1 cellular context compared by ENCODE assay signal in genomic region chr19:39046037-39046821, GRCh38.
TF ChIP-seq lines count a peak whose summit lies in the region.

No MANE protein-coding gene starts in this region.

TF ChIP-seq in HEK293, 187 proteins besides CTCF, POLR2A, EP300 and RAD21 (continued from another document):
- TF ChIP-seq PRDM2 (tag by site-specific recombination; IDR thresholded peaks at IDR 0.05; ENCODE audit: borderline replicate concordance) (no peak), ZNF449 (tag by site-specific recombination; IDR thresholded peaks at IDR 0.05) (no peak), SCRT1 (tag by site-specific recombination; IDR thresholded peaks at IDR 0.05; ENCODE audit: borderline replicate concordance) (no peak), ZNF473 (tag by site-specific recombination; IDR thresholded peaks at IDR 0.05) (no peak), ZNF560 (tag by site-specific recombination; IDR thresholded peaks at IDR 0.05; ENCODE audit: borderline replicate concordance) (no peak), ZNF624 (tag by site-specific recombination; IDR thresholded peaks at IDR 0.05) (no peak), ZBTB48 (tag by site-specific recombination; IDR thresholded peaks at IDR 0.05) (peak; percentile 55; the same call in 1 of the 2 replicates), ZNF600 (tag by site-specific recombination; IDR thresholded peaks at IDR 0.05) (no peak), ZBTB49 (tag by site-specific recombination; IDR thresholded peaks at IDR 0.05; ENCODE audit: low read depth) (no peak), SP2 (tag by site-specific recombination; IDR thresholded peaks at IDR 0.05) (peak; percentile 41), HIC1 (tag by site-specific recombination; IDR thresholded peaks at IDR 0.05) (0 out of 2 replicates have a peak, but pooled peaks have one; percentile 12), TSHZ1 (tag by site-specific recombination; IDR thresholded peaks at IDR 0.05; ENCODE audit: borderline replicate concordance) (no peak), SETDB1 (IDR thresholded peaks at IDR 0.05; ENCODE audit: insufficient read length, low read length) (peak; percentile 58), ZNF391 (tag by site-specific recombination; IDR thresholded peaks at IDR 0.05; ENCODE audit: borderline replicate concordance, low read depth) (no peak), ZNF335 (tag by site-specific recombination; conservative IDR thresholded peaks at IDR 0.05) (peak; percentile 65; the same call in 1 of the 2 replicates), ZNF529 (tag by site-specific recombination; IDR thresholded peaks at IDR 0.05; ENCODE audit: insufficient replicate concordance) (no peak), KLF1 (tag by site-specific recombination; IDR thresholded peaks at IDR 0.05) (peak; percentile 14), ZNF266 (tag by site-specific recombination; IDR thresholded peaks at IDR 0.05; ENCODE audit: low read depth) (no peak)
- TF ChIP-seq, protein P1, sequence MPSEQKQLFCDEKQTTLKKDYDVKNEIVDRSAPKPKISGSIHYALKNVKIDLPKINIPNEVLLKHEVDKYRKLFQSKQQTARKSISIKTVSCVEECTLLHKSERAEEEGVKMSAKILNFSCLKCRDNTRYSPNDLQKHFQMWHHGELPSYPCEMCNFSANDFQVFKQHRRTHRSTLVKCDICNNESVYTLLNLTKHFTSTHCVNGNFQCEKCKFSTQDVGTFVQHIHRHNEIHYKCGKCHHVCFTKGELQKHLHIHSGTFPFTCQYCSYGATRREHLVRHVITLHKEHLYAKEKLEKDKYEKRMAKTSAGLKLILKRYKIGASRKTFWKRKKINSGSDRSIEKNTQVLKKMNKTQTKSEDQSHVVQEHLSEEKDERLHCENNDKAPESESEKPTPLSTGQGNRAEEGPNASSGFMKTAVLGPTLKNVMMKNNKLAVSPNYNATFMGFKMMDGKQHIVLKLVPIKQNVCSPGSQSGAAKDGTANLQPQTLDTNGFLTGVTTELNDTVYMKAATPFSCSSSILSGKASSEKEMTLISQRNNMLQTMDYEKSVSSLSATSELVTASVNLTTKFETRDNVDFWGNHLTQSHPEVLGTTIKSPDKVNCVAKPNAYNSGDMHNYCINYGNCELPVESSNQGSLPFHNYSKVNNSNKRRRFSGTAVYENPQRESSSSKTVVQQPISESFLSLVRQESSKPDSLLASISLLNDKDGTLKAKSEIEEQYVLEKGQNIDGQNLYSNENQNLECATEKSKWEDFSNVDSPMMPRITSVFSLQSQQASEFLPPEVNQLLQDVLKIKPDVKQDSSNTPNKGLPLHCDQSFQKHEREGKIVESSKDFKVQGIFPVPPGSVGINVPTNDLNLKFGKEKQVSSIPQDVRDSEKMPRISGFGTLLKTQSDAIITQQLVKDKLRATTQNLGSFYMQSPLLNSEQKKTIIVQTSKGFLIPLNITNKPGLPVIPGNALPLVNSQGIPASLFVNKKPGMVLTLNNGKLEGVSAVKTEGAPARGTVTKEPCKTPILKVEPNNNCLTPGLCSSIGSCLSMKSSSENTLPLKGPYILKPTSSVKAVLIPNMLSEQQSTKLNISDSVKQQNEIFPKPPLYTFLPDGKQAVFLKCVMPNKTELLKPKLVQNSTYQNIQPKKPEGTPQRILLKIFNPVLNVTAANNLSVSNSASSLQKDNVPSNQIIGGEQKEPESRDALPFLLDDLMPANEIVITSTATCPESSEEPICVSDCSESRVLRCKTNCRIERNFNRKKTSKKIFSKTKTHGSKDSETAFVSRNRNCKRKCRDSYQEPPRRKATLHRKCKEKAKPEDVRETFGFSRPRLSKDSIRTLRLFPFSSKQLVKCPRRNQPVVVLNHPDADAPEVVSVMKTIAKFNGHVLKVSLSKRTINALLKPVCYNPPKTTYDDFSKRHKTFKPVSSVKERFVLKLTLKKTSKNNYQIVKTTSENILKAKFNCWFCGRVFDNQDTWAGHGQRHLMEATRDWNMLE (tag by site-specific recombination; conservative IDR thresholded peaks at IDR 0.05; ENCODE audit: low read depth), result peak; percentile 69
- TF ChIP-seq, protein P2, sequence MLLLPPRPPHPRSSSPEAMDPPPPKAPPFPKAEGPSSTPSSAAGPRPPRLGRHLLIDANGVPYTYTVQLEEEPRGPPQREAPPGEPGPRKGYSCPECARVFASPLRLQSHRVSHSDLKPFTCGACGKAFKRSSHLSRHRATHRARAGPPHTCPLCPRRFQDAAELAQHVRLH (tag by site-specific recombination; IDR thresholded peaks at IDR 0.05), result peak; percentile 82; the same call in 1 of the 2 replicates
- TF ChIP-seq, protein P3, sequence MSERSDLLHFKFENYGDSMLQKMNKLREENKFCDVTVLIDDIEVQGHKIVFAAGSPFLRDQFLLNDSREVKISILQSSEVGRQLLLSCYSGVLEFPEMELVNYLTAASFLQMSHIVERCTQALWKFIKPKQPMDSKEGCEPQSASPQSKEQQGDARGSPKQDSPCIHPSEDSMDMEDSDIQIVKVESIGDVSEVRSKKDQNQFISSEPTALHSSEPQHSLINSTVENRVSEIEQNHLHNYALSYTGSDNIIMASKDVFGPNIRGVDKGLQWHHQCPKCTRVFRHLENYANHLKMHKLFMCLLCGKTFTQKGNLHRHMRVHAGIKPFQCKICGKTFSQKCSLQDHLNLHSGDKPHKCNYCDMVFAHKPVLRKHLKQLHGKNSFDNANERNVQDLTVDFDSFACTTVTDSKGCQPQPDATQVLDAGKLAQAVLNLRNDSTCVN (tag by site-specific recombination; optimal IDR thresholded peaks at IDR 0.05), result no peak
TF ChIP-seq in HEK293: peak in this region for 11.
